ENCODE assay signal across 9 cellular contexts in the genomic region with DNA sequence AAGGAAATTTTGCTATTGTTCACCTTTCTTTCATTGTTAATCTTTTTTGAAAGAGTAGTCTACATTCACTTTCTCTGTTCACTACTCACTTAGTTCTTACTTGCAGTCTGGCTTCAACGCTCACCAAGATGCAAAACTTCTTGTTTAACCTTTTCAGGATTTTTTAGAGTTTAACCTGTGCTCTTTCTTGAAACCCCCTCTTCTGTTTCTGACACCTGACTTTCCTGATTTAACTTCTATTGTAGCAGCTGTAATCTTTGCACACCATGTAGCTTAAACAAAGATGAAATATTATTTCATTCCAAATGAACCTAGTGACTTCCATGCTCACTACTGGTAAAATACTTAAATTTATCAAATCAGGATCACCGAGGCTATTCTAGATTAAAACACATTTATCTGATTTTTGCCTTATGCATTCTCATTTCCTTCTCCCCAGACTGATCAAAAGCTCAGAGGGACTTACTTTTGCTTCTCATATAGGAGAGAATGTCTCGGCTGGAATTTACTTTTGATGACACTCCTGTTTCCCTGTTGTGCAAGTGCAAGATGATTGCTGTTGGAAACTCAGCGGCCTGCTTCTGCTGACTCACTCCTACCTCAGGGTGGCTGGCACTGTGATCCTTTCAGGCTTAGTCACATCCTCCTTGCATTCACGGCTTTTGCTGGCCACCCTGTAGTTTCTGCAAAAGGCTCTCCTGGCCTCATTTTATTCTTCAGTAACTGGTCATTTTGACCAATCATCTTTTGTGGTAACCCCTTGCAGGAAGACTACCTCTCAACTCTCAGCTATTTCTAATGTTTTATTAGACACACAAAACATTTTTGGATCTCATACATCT.
DNase-seq lines count a peak whose midpoint lies in the region; ATAC-seq, FAIRE-seq and TF ChIP-seq lines count a peak whose summit lies in the region.
"Had no signal": no experiment of that assay in that cellular context is flagged by ENCODE, and none has a peak within 500 bp of the region (broad histone marks: within the 10 kb centered on the region; RNA-seq: fewer than 3 reads in every experiment).

No MANE protein-coding gene starts in this region.

- H3K36me3 ChIP-seq in endothelial cell of umbilical vein (ENCODE audit: control insufficient read depth in 2 of 2, extremely low read depth in 1 of 2, insufficient read depth in 2 of 2, low read length in 2 of 2), result no peaks in the 10 kb centered on the region

- H2AFZ ChIP-seq in endothelial cell of umbilical vein (ENCODE audit: low read depth, low read length), result peak overlapping the region; percentile 46

- ATAC-seq in HG03460 (IDR thresholded peaks at IDR 0.05; ENCODE audit: unreplicated experiment), result peak; percentile 81
- ATAC-seq in HG03469 (IDR thresholded peaks at IDR 0.05; ENCODE audit: unreplicated experiment), result no peak
- ATAC-seq in GM21526 (IDR thresholded peaks at IDR 0.05; ENCODE audit: low FRiP score, unreplicated experiment), result no peak

- no peaks in the 10 kb centered on the region for H3K9me3 Mint-ChIP-seq in activated CD4-positive, alpha-beta T cell treated with anti-CD3 and anti-CD28 coated beads, Interleukin-2, amount 10 ng/mL, durations not matched to agents 7 days and 5 days
- H3K9me3 Mint-ChIP-seq in osteocyte (ENCODE audit: unreplicated experiment), result no peaks in the 10 kb centered on the region

- TF ChIP-seq CTCF in endothelial cell of umbilical vein (IDR thresholded peaks at IDR 0.05; ENCODE audit: extremely low read depth in 1 of 2, insufficient read depth in 1 of 2, low read depth in 1 of 2, low read length in 2 of 2) (no peak), osteocyte (IDR thresholded peaks at IDR 0.05) (no peak)

- no peaks in the 10 kb centered on the region for H3K36me3 Mint-ChIP-seq in activated CD4-positive, alpha-beta T cell treated with anti-CD3 and anti-CD28 coated beads, Interleukin-2, amount 10 ng/mL, durations not matched to agents 7 days and 5 days (ENCODE audit: low read depth)
- H3K36me3 Mint-ChIP-seq in osteocyte (ENCODE audit: unreplicated experiment), result no peaks in the 10 kb centered on the region

- CTCF ChIA-PET in activated CD4-positive, alpha-beta T cell treated with anti-CD3 and anti-CD28 coated beads, Interleukin-2, amount 10 ng/mL, durations not matched to agents 7 days and 5 days (lab: Charles Lee), result interaction anchor here (0.8 kb wide), 1 partner anchor 17 kb away, joined by 4 read pairs; no protein-coding TSS in a partner anchor
- CTCF ChIA-PET in endothelial cell of umbilical vein (lab: Charles Lee), result interaction anchor here (1.5 to 1.7 kb wide), 2 partner anchors 13 to 125 kb away, joined by 4 to 5 read pairs; no protein-coding TSS in a partner anchor

- intact Hi-C loops in endothelial cell of umbilical vein (cut with micrococcal nuclease), result loop anchor here (1.0 kb wide), 1 partner anchor 93 kb away; no protein-coding TSS in a partner anchor

- no peaks in the 10 kb centered on the region for H4K20me1 ChIP-seq in endothelial cell of umbilical vein (replicated peaks; ENCODE audit: control insufficient read depth, extremely low read depth, insufficient read depth, low read length)

- peaks cover 20% of the 10 kb centered on the region for H3K4me1 ChIP-seq in endothelial cell of umbilical vein (ENCODE audit: control insufficient read depth, extremely low read depth, insufficient read depth, low read length)

- H3K27me3 ChIP-seq in endothelial cell of umbilical vein (ENCODE audit: control insufficient read depth in 2 of 2, insufficient read depth in 2 of 2, low read length in 2 of 2), result no peaks in the 10 kb centered on the region

- POLR2A ChIA-PET in activated CD4-positive, alpha-beta T cell treated with anti-CD3 and anti-CD28 coated beads, Interleukin-2, amount 10 ng/mL, durations not matched to agents 7 days and 5 days (lab: Charles Lee), result no interaction called here
- POLR2A ChIA-PET in endothelial cell of umbilical vein (lab: Charles Lee), result no interaction called here

- peak overlapping the region; percentile 85 for H3K4me2 ChIP-seq in endothelial cell of umbilical vein (ENCODE audit: insufficient read depth, low read length)

- peak; percentile 69 for FAIRE-seq in GM12892 (lab: Jason Lieb, UNC)
- peak; percentile 91 for FAIRE-seq in endothelial cell of umbilical vein (lab: Jason Lieb, UNC)
- FAIRE-seq: islet of Langerhans had no signal

- peak overlapping the region; percentile 72 for H3K27ac ChIP-seq in endothelial cell of umbilical vein (ENCODE audit: insufficient read depth, low read depth, low read length)

- TSS peak; percentile 77 for BruUV-seq in endothelial cell of umbilical vein (replicated peaks; lab: Mats Ljungman, UMichigan)

- H3K4me1 Mint-ChIP-seq in activated CD4-positive, alpha-beta T cell treated with anti-CD3 and anti-CD28 coated beads, Interleukin-2, amount 10 ng/mL, durations not matched to agents 7 days and 5 days, result peaks cover 13% of the 10 kb centered on the region
- H3K4me1 Mint-ChIP-seq in osteocyte (ENCODE audit: unreplicated experiment), result peaks cover 21% of the 10 kb centered on the region

- H3K9me1 ChIP-seq in endothelial cell of umbilical vein (replicated peaks; ENCODE audit: control insufficient read depth, extremely low read depth, insufficient read depth, low read length), result no peaks in the 10 kb centered on the region

- H3K9me3 ChIP-seq in endothelial cell of umbilical vein (replicated peaks; ENCODE audit: control insufficient read depth, insufficient read depth, low read length), result no peaks in the 10 kb centered on the region

- H3K4me3 Mint-ChIP-seq in activated CD4-positive, alpha-beta T cell treated with anti-CD3 and anti-CD28 coated beads, Interleukin-2, amount 10 ng/mL, durations not matched to agents 7 days and 5 days, result no peak overlapping the region
- H3K4me3 Mint-ChIP-seq in osteocyte (ENCODE audit: unreplicated experiment), result no peak overlapping the region

- H3K4me3 ChIP-seq in endothelial cell of umbilical vein (replicated peaks in 1 of 3; ENCODE audit: insufficient read depth in 1 of 3, low read depth in 1 of 3, low read length in 3 of 3), result peak overlapping the region in 2 of 3 experiments; percentile 36 to 47

- TF ChIP-seq POLR2A in GM12892 (IDR thresholded peaks at IDR 0.05; ENCODE audit: low read depth, low read length) (no peak), endothelial cell of umbilical vein (IDR thresholded peaks at IDR 0.05; ENCODE audit: low read depth, low read length) (no peak)

- peak overlapping the region; percentile 64 for H3K9ac ChIP-seq in endothelial cell of umbilical vein (replicated peaks; ENCODE audit: extremely low read depth, insufficient read depth, low read length)

- H3K27ac Mint-ChIP-seq in activated CD4-positive, alpha-beta T cell treated with anti-CD3 and anti-CD28 coated beads, Interleukin-2, amount 10 ng/mL, durations not matched to agents 7 days and 5 days, result no peak overlapping the region
- peak overlapping the region; percentile 86 for H3K27ac Mint-ChIP-seq in osteocyte (ENCODE audit: unreplicated experiment)

- H3K79me2 ChIP-seq in endothelial cell of umbilical vein (ENCODE audit: control insufficient read depth, insufficient read depth, low read length), result peaks cover 19% of the 10 kb centered on the region

- no peak for DNase-seq in GM12892 (ENCODE audit: insufficient read length)
- DNase-seq in activated CD4-positive, alpha-beta T cell treated with anti-CD3 and anti-CD28 coated beads, Interleukin-2, amount 10 ng/mL, durations not matched to agents 7 days and 5 days, result peak; percentile 43
- peak; percentile 94 for DNase-seq in endothelial cell of umbilical vein (ENCODE audit: low read depth, low spot score)
- DNase-seq in osteocyte (ENCODE audit: extremely low spot score, unreplicated experiment), result no peak
- no peak for DNase-seq in HuH-7 (ENCODE audit: low spot score)

- H3K27me3 Mint-ChIP-seq in activated CD4-positive, alpha-beta T cell treated with anti-CD3 and anti-CD28 coated beads, Interleukin-2, amount 10 ng/mL, durations not matched to agents 7 days and 5 days, result peaks cover 22% of the 10 kb centered on the region
- no peaks in the 10 kb centered on the region for H3K27me3 Mint-ChIP-seq in osteocyte (ENCODE audit: unreplicated experiment)

- dilution Hi-C loops in endothelial cell of umbilical vein (cut with MboI; ENCODE audit: extremely low pct_ligation_motif_present, low sequenced_read_pairs), result no loop called here

TF ChIP-seq in endothelial cell of umbilical vein, 7 proteins besides CTCF, POLR2A, EP300 and RAD21:
- TF ChIP-seq EZH2 (IDR thresholded peaks at IDR 0.05; ENCODE audit: borderline replicate concordance, low read depth, low read length, severe bottlenecking) (no peak), POLR2AphosphoS5 (IDR thresholded peaks at IDR 0.05; ENCODE audit: insufficient read depth, low read depth, low read length) (peak; percentile 58), GATA2 (IDR thresholded peaks at IDR 0.05; ENCODE audit: insufficient read depth, insufficient read length, low read depth, low read length) (no peak), FOS (IDR thresholded peaks at IDR 0.05; ENCODE audit: borderline replicate concordance, insufficient read depth, low read length) (peak; percentile 99), MAX (IDR thresholded peaks at IDR 0.05; ENCODE audit: insufficient read depth, insufficient read length) (no peak), MYC (IDR thresholded peaks at IDR 0.05; ENCODE audit: low read depth, low read length) (peak; percentile 75), JUN (IDR thresholded peaks at IDR 0.05; ENCODE audit: borderline replicate concordance, insufficient read depth, insufficient read length, low read depth) (peak; percentile 92)

Comparison
In these comparisons a context has a peak if more than half of its experiments do, and no peak if none do; other contexts are left out.
1. DNase-seq: peak in activated CD4-positive, alpha-beta T cell treated with anti-CD3 and anti-CD28 coated beads, Interleukin-2, amount 10 ng/mL, durations not matched to agents 7 days and 5 days (single experiment) and endothelial cell of umbilical vein (single experiment); none in GM12892 (single experiment), osteocyte (single experiment) and HuH-7 (single experiment).